ENCODE assay signal across 1 cellular context in genomic region chr20:36951198-36951976, GRCh38.
TF ChIP-seq lines count a peak whose summit lies in the region.

Gene SAMHD1 (minus strand): TSS chr20:36951708. CDS start chr20:36951643, 65 bp downstream.

TF ChIP-seq in HepG2, 621 proteins besides CTCF, POLR2A, EP300 and RAD21 (continued from another document and continues in another):
- TF ChIP-seq CHD2 (IDR thresholded peaks at IDR 0.05; ENCODE audit: low read depth, low read length) = 0 out of 2 replicates have a peak, but pooled peaks have one; percentile 14
- no peak; the same call in 1 of the 2 replicates for TF ChIP-seq E2F2 (CRISPR knock-in tag; IDR thresholded peaks at IDR 0.05; ENCODE audit: borderline replicate concordance)
- TF ChIP-seq RFX5 (IDR thresholded peaks at IDR 0.05; ENCODE audit: low read depth, low read length) = peak; percentile 40; the same call in 1 of the 2 replicates
- no peak for TF ChIP-seq EED (CRISPR knock-in tag; IDR thresholded peaks at IDR 0.05)
- TF ChIP-seq ARID3A (IDR thresholded peaks at IDR 0.05; ENCODE audit: low read depth, low read length) = no peak
- TF ChIP-seq ZNF850 (CRISPR knock-in tag; conservative IDR thresholded peaks at IDR 0.05) = no peak
- TF ChIP-seq ZNF142 (CRISPR knock-in tag; IDR thresholded peaks at IDR 0.05) = no peak; the same call in 1 of the 2 replicates
- TF ChIP-seq RARA (CRISPR knock-in tag; IDR thresholded peaks at IDR 0.05) = peak; percentile 23
- no peak for TF ChIP-seq GABPA (IDR thresholded peaks at IDR 0.05; ENCODE audit: low read depth, low read length)
- no peak for TF ChIP-seq GABPA (CRISPR knock-in tag; IDR thresholded peaks at IDR 0.05; ENCODE audit: low read depth)
- peak; percentile 55 for TF ChIP-seq ZNF7 (CRISPR knock-in tag; IDR thresholded peaks at IDR 0.05)
- peak; percentile 85 for TF ChIP-seq KDM3A (CRISPR knock-in tag; IDR thresholded peaks at IDR 0.05; ENCODE audit: low read depth)
- peak; percentile 92 for TF ChIP-seq ASH2L (IDR thresholded peaks at IDR 0.05; ENCODE audit: insufficient read length, low read depth, low read length)
- TF ChIP-seq ELK4 (CRISPR knock-in tag; IDR thresholded peaks at IDR 0.05; ENCODE audit: borderline replicate concordance) = 0 out of 2 replicates have a peak, but pooled peaks have one; percentile 49
- 0 out of 2 replicates have a peak, but pooled peaks have one; percentile 67 for TF ChIP-seq JUND (CRISPR knock-in tag; IDR thresholded peaks at IDR 0.05)
- TF ChIP-seq ZNF746 (CRISPR knock-in tag; IDR thresholded peaks at IDR 0.05) = no peak; the same call in none of the 2 replicates
- peak; percentile 90; the same call in 1 of the 2 replicates for TF ChIP-seq NRL (CRISPR knock-in tag; IDR thresholded peaks at IDR 0.05; ENCODE audit: borderline replicate concordance)
- no peak for TF ChIP-seq GMEB2 (CRISPR knock-in tag; IDR thresholded peaks at IDR 0.05; ENCODE audit: low read depth)
- no peak for TF ChIP-seq CSRNP2 (CRISPR knock-in tag; conservative IDR thresholded peaks at IDR 0.05; ENCODE audit: low read depth)
- peak; percentile 38; the same call in 1 of the 2 replicates for TF ChIP-seq ATF3 (CRISPR knock-in tag; IDR thresholded peaks at IDR 0.05)
- no peak for TF ChIP-seq USF2 (IDR thresholded peaks at IDR 0.05; ENCODE audit: low read depth, low read length)
- TF ChIP-seq USF2 (CRISPR knock-in tag; IDR thresholded peaks at IDR 0.05; ENCODE audit: borderline replicate concordance) = no peak; the same call in 1 of the 2 replicates
- TF ChIP-seq SP5 (CRISPR knock-in tag; IDR thresholded peaks at IDR 0.05; ENCODE audit: borderline replicate concordance, low read depth) = peak; percentile 60; the same call in 1 of the 2 replicates
- TF ChIP-seq JDP2 (CRISPR knock-in tag; IDR thresholded peaks at IDR 0.05; ENCODE audit: borderline replicate concordance) = no peak
- TF ChIP-seq NFE2L2 (IDR thresholded peaks at IDR 0.05; ENCODE audit: low read length) = no peak
- 0 out of 2 replicates have a peak, but pooled peaks have one; percentile 44 for TF ChIP-seq IRF1 (CRISPR knock-in tag; IDR thresholded peaks at IDR 0.05; ENCODE audit: low read depth)
- TF ChIP-seq ZNF672 (CRISPR knock-in tag; IDR thresholded peaks at IDR 0.05) = no peak
- no peak for TF ChIP-seq THAP8 (CRISPR knock-in tag; IDR thresholded peaks at IDR 0.05; ENCODE audit: borderline replicate concordance)
- no peak for TF ChIP-seq ZNF549 (CRISPR knock-in tag; IDR thresholded peaks at IDR 0.05)
- 0 out of 2 replicates have a peak, but pooled peaks have one; percentile 41 for TF ChIP-seq HNRNPL (IDR thresholded peaks at IDR 0.05; ENCODE audit: low read depth, low read length)
- TF ChIP-seq GPBP1L1 (CRISPR knock-in tag; IDR thresholded peaks at IDR 0.05) = no peak
- no peak; the same call in 1 of the 2 replicates for TF ChIP-seq HMG20A (CRISPR knock-in tag; IDR thresholded peaks at IDR 0.05; ENCODE audit: borderline replicate concordance)
- TF ChIP-seq TIGD3 (CRISPR knock-in tag; IDR thresholded peaks at IDR 0.05; ENCODE audit: borderline replicate concordance) = no peak
- TF ChIP-seq GATAD1 (CRISPR knock-in tag; IDR thresholded peaks at IDR 0.05) = peak; percentile 71
- peak; percentile 16; the same call in 1 of the 2 replicates for TF ChIP-seq ZNF253 (CRISPR knock-in tag; IDR thresholded peaks at IDR 0.05; ENCODE audit: borderline replicate concordance)
- no peak for TF ChIP-seq SCMH1 (CRISPR knock-in tag; IDR thresholded peaks at IDR 0.05; ENCODE audit: borderline replicate concordance)
- TF ChIP-seq ZNF558 (CRISPR knock-in tag; IDR thresholded peaks at IDR 0.05; ENCODE audit: borderline replicate concordance) = no peak; the same call in 1 of the 2 replicates
- no peak for TF ChIP-seq ZNF282 (IDR thresholded peaks at IDR 0.05; ENCODE audit: partially characterized antibody)
